ENCODE assay signal across 17 cellular contexts in the genomic region with DNA sequence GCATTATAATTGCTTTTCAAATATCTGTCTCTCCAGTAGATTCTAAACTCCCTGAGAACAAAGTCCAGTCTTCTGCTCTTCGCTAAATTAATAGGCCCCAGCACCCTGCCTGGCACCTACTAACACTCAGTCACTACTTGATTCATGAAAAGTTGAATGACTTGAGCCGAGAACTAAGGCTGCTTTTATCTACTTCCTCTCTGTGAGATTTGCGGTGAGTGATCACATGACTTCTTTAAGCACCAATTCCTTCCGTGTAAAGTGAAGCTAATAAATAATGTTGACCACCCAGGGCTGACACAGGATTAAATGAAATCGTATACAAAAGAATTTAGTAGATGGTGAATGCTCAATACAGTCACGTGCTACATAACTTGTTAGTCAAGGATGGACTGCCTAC. TPM values are rescaled to one million over a fixed set of nuclear protein-coding genes. Genes with fewer than 3 reads are reported as not detected.
DNase-seq lines count a peak whose midpoint lies in the region; ATAC-seq lines count a peak whose summit lies in the region.
"Had no signal": no experiment of that assay in that cellular context is flagged by ENCODE, and none has a peak within 500 bp of the region (broad histone marks: within the 10 kb centered on the region; RNA-seq: fewer than 3 reads in every experiment).

No MANE protein-coding gene starts in this region.

- H3K4me3 Mint-ChIP-seq in naive thymus-derived CD4-positive, alpha-beta T cell = no peak overlapping the region
- H3K4me3 Mint-ChIP-seq: CD4-positive, CD25-positive, alpha-beta regulatory T cell had no signal

- no peaks in the 10 kb centered on the region for H3K9me3 Mint-ChIP-seq in naive thymus-derived CD4-positive, alpha-beta T cell

- no peaks in the 10 kb centered on the region for H3K9me3 ChIP-seq in naive thymus-derived CD4-positive, alpha-beta T cell (ENCODE audit: control insufficient read depth in 2 of 3, low read length in 3 of 3)

- peak overlapping the region in 1 of 9 donors; percentile 56 for H3K27ac Mint-ChIP-seq in naive thymus-derived CD4-positive, alpha-beta T cell
- H3K27ac Mint-ChIP-seq: CD4-positive, CD25-positive, alpha-beta regulatory T cell had no signal

- intact Hi-C loops in naive thymus-derived CD4-positive, alpha-beta T cell (cut with micrococcal nuclease) = loop anchor here in 1 of 2 donors (10.0 kb wide), 1 partner anchor 117 kb away; no protein-coding TSS in a partner anchor

- no peaks in the 10 kb centered on the region for H3K27me3 ChIP-seq in naive thymus-derived CD4-positive, alpha-beta T cell (ENCODE audit: control insufficient read depth in 2 of 2, insufficient read depth in 2 of 2, low read length in 2 of 2)

- H3K36me3 ChIP-seq in naive thymus-derived CD4-positive, alpha-beta T cell (ENCODE audit: control insufficient read depth in 2 of 3, insufficient read depth in 3 of 3, low read length in 3 of 3) = no peaks in the 10 kb centered on the region

- DNase-seq in SKM-1 treated with dmso at 0.1 percent for 144 hours (lab: John Stamatoyannopoulos, UW; ENCODE audit: unreplicated experiment) (peak; percentile 18), SKM-1 (lab: John Stamatoyannopoulos, UW; ENCODE audit: unreplicated experiment) (no peak), NOMO-1 (lab: John Stamatoyannopoulos, UW; ENCODE audit: unreplicated experiment in 2 of 2) (peak; percentile 52 to 57), substantia nigra (lab: John Stamatoyannopoulos, UW) (no peak), amniotic stem cell (lab: John Stamatoyannopoulos, UW) (no peak)
- DNase-seq in naive thymus-derived CD4-positive, alpha-beta T cell = no peak
- no peak for DNase-seq in stimulated activated CD4-positive, alpha-beta T cell treated with anti-CD3 and anti-CD28 coated beads, Interleukin-4, amount 100 ng/mL, for 4 hours
- DNase-seq: 8988T; activated effector memory CD4-positive, alpha-beta T cell treated with anti-CD3 and anti-CD28 coated beads, Interleukin-2, amount 50 U/mL, for 16 hours; NCI-H2107; NCI-H82; Right ventricle myocardium superior had no signal

- H3K4me1 ChIP-seq in naive thymus-derived CD4-positive, alpha-beta T cell (ENCODE audit: control insufficient read depth in 2 of 2, insufficient read depth in 2 of 2, low read length in 2 of 2) = peaks cover 0 to 4% of the 10 kb centered on the region in 2 donors

- H3K36me3 Mint-ChIP-seq in naive thymus-derived CD4-positive, alpha-beta T cell = peaks cover 0 to 3% (median 0%) of the 10 kb centered on the region in 5 donors
- H3K36me3 Mint-ChIP-seq: CD4-positive, CD25-positive, alpha-beta regulatory T cell had no signal

- H3K4me1 Mint-ChIP-seq in naive thymus-derived CD4-positive, alpha-beta T cell = peaks cover 0 to 6% (median 6%) of the 10 kb centered on the region in 7 donors

- H3K4me3 ChIP-seq in naive thymus-derived CD4-positive, alpha-beta T cell (ENCODE audit: low read length) = no peak overlapping the region
- H3K4me3 ChIP-seq: skin epidermis had no signal

- peak; percentile 55 for ATAC-seq in HG02938 (IDR thresholded peaks at IDR 0.05; ENCODE audit: unreplicated experiment)
- peak; percentile 44 for ATAC-seq in naive thymus-derived CD4-positive, alpha-beta T cell

- POLR2A ChIA-PET in naive thymus-derived CD4-positive, alpha-beta T cell (lab: Charles Lee) = no interaction called here

- peaks cover 4 to 19% (median 11%) of the 10 kb centered on the region in 5 donors for H3K27me3 Mint-ChIP-seq in naive thymus-derived CD4-positive, alpha-beta T cell

- CTCF ChIA-PET in naive thymus-derived CD4-positive, alpha-beta T cell (lab: Charles Lee) = interaction anchor here (1.9 kb wide), 1 partner anchor 25 kb away, joined by 5 read pairs; no protein-coding TSS in a partner anchor

- no peak overlapping the region for H3K27ac ChIP-seq in naive thymus-derived CD4-positive, alpha-beta T cell (ENCODE audit: low read depth, low read length)
- H3K27ac ChIP-seq in substantia nigra (ENCODE audit: low read depth, low read length, poor library complexity, severe bottlenecking) = no peak overlapping the region
- H3K27ac ChIP-seq: skin epidermis had no signal

RNA-seq across cellular contexts. Expression of a gene that starts 44.6 kb away (rescaled TPM):
- total RNA-seq in naive thymus-derived CD4-positive, alpha-beta T cell = not detected
- not detected for polyA plus RNA-seq in naive thymus-derived CD4-positive, alpha-beta T cell
- total RNA-seq: CD4-positive, CD25-positive, alpha-beta regulatory T cell; mesenteric fat pad; osteoblast had no signal
- polyA plus RNA-seq: CD4-positive, CD25-positive, alpha-beta regulatory T cell had no signal

RNA-seq across cellular contexts. Expression of a gene that starts 52.7 kb away (rescaled TPM):
- 1 to 10 TPM in 4 of 5 experiments, under 1 TPM in 1; 0.53 to 6.0 (median 2.2) TPM for total RNA-seq in naive thymus-derived CD4-positive, alpha-beta T cell
- under 1 TPM; 0.17 to 0.21 TPM for polyA plus RNA-seq in naive thymus-derived CD4-positive, alpha-beta T cell

Comparison
In these comparisons a context has a peak if more than half of its experiments do, and no peak if none do; other contexts are left out.
1. DNase-seq: peak in SKM-1 treated with dmso at 0.1 percent for 144 hours (single experiment) and NOMO-1 (2 of 2); none in SKM-1 (single experiment), naive thymus-derived CD4-positive, alpha-beta T cell (0 of 9), stimulated activated CD4-positive, alpha-beta T cell treated with anti-CD3 and anti-CD28 coated beads, Interleukin-4, amount 100 ng/mL, for 4 hours (0 of 2), substantia nigra (0 of 49) and amniotic stem cell (single experiment).